16 cellular contexts compared by ENCODE assay signal in genomic region chr2:200929334-200930249, GRCh38. TPM values are rescaled to one million over a fixed set of nuclear protein-coding genes. Genes with fewer than 3 reads are reported as not detected.
DNase-seq lines count a peak whose midpoint lies in the region; ATAC-seq and TF ChIP-seq lines count a peak whose summit lies in the region.
"Had no signal": no experiment of that assay in that cellular context is flagged by ENCODE, and none has a peak within 500 bp of the region (broad histone marks: within the 10 kb centered on the region; RNA-seq: fewer than 3 reads in every experiment).

No MANE protein-coding gene starts in this region.

- H3K4me3 ChIP-seq in choroid plexus epithelial cell (ENCODE audit: low read depth, low read length): no peak overlapping the region
- H3K4me3 ChIP-seq: lower lobe of right lung, thoracic aorta had no signal

- ATAC-seq in activated T-cell treated with anti-CD3 and anti-CD28 coated beads, Interleukin-2, amount 50 U/mL, for 72 hours (replicated peaks in 1 of 2): peak; percentile 83 to 91
- ATAC-seq in GM21786 (IDR thresholded peaks at IDR 0.05; ENCODE audit: unreplicated experiment): no peak
- ATAC-seq in WTC11: no peak
- ATAC-seq: HCT116, lower lobe of right lung had no signal

- peak overlapping the region in 1 of 2 donors; percentile 4 for H3K4me3 Mint-ChIP-seq in activated T-cell treated with anti-CD3 and anti-CD28 coated beads, Interleukin-2, amount 50 U/mL, for 72 hours
- H3K4me3 Mint-ChIP-seq in osteocyte (ENCODE audit: unreplicated experiment): no peak overlapping the region
- no peak overlapping the region for H3K4me3 Mint-ChIP-seq in WTC11

- TF ChIP-seq CTCF in choroid plexus epithelial cell (conservative IDR thresholded peaks at IDR 0.05; ENCODE audit: low read depth, low read length): no peak
- TF ChIP-seq CTCF in osteocyte (IDR thresholded peaks at IDR 0.05): no peak
- TF ChIP-seq CTCF in WTC11 (IDR thresholded peaks at IDR 0.05): no peak

- peak overlapping the region; percentile 80 for H3K27ac Mint-ChIP-seq in activated T-cell treated with anti-CD3 and anti-CD28 coated beads, Interleukin-2, amount 50 U/mL, for 72 hours
- H3K27ac Mint-ChIP-seq in osteocyte (ENCODE audit: unreplicated experiment): peak overlapping the region; percentile 42
- no peak overlapping the region for H3K27ac Mint-ChIP-seq in WTC11

- peaks cover 2 to 19% of the 10 kb centered on the region in 2 donors for H3K36me3 Mint-ChIP-seq in activated T-cell treated with anti-CD3 and anti-CD28 coated beads, Interleukin-2, amount 50 U/mL, for 72 hours (ENCODE audit: insufficient read depth in 2 of 2)
- H3K36me3 Mint-ChIP-seq in osteocyte (ENCODE audit: unreplicated experiment): peaks cover 25% of the 10 kb centered on the region
- peaks cover 46% of the 10 kb centered on the region for H3K36me3 Mint-ChIP-seq in WTC11

- POLR2A ChIA-PET in WTC11 (lab: Charles Lee): no interaction called here

- DNase-seq in activated T-cell treated with anti-CD3 and anti-CD28 coated beads, Interleukin-2, amount 50 U/mL, for 72 hours: no peak
- no peak for DNase-seq in activated T-cell treated with anti-CD3 and anti-CD28 coated beads, Interleukin-2, amount 50 U/mL, for 1 hour
- DNase-seq in RPMI7951 (ENCODE audit: low read depth): peak; percentile 6
- DNase-seq in choroid plexus epithelial cell (ENCODE audit: low read depth): peak; percentile 13
- no peak for DNase-seq in osteocyte (ENCODE audit: extremely low spot score, unreplicated experiment)
- DNase-seq in T-helper 1 cell: no peak
- DNase-seq in WTC11 (ENCODE audit: low spot score): no peak
- DNase-seq: anterior cingulate cortex, dermis blood vessel endothelial cell, lower lobe of right lung, NCI-H526 treated with DMSO at 0.1 percent for 48 hours, nucleus accumbens, T1000 had no signal

- peaks cover 27% of the 10 kb centered on the region for H3K4me1 Mint-ChIP-seq in activated T-cell treated with anti-CD3 and anti-CD28 coated beads, Interleukin-2, amount 50 U/mL, for 72 hours (ENCODE audit: low read depth)
- peaks cover 11% of the 10 kb centered on the region for H3K4me1 Mint-ChIP-seq in osteocyte (ENCODE audit: unreplicated experiment)
- no peaks in the 10 kb centered on the region for H3K4me1 Mint-ChIP-seq in WTC11

- no peaks in the 10 kb centered on the region for H3K27me3 Mint-ChIP-seq in activated T-cell treated with anti-CD3 and anti-CD28 coated beads, Interleukin-2, amount 50 U/mL, for 72 hours (ENCODE audit: low read depth)
- H3K27me3 Mint-ChIP-seq in osteocyte (ENCODE audit: unreplicated experiment) (no peaks in the 10 kb centered on the region), WTC11 (ENCODE audit: low read depth) (no peaks in the 10 kb centered on the region)

- CTCF ChIA-PET in WTC11 (lab: Charles Lee): interaction anchor here (1.0 kb wide), 1 partner anchor 28 kb away, joined by 4 read pairs; no protein-coding TSS in a partner anchor

- H3K9me3 Mint-ChIP-seq in activated T-cell treated with anti-CD3 and anti-CD28 coated beads, Interleukin-2, amount 50 U/mL, for 72 hours: no peaks in the 10 kb centered on the region
- H3K9me3 Mint-ChIP-seq in osteocyte (ENCODE audit: unreplicated experiment) (no peaks in the 10 kb centered on the region), WTC11 (no peaks in the 10 kb centered on the region)

TF ChIP-seq in WTC11, 78 proteins besides CTCF, POLR2A, EP300 and RAD21 (continues in another document):
- no peak for TF ChIP-seq AR (CRISPR knock-in tag; IDR thresholded peaks at IDR 0.05)
- no peak for TF ChIP-seq JAZF1 (CRISPR knock-in tag; IDR thresholded peaks at IDR 0.05)
- TF ChIP-seq NFYB (CRISPR knock-in tag; conservative IDR thresholded peaks at IDR 0.05; ENCODE audit: low read depth): no peak
- TF ChIP-seq ZSCAN18 (CRISPR knock-in tag; IDR thresholded peaks at IDR 0.05): no peak
- TF ChIP-seq OVOL2 (CRISPR knock-in tag; IDR thresholded peaks at IDR 0.05; ENCODE audit: borderline replicate concordance): no peak
- no peak for TF ChIP-seq MYBL2 (CRISPR knock-in tag; IDR thresholded peaks at IDR 0.05)
- TF ChIP-seq ATF3 (CRISPR knock-in tag; conservative IDR thresholded peaks at IDR 0.05): no peak
- no peak for TF ChIP-seq ZNF281 (CRISPR knock-in tag; IDR thresholded peaks at IDR 0.05)
- no peak for TF ChIP-seq CDX4 (CRISPR knock-in tag; IDR thresholded peaks at IDR 0.05; ENCODE audit: borderline replicate concordance)
- TF ChIP-seq MXD4 (CRISPR knock-in tag; IDR thresholded peaks at IDR 0.05; ENCODE audit: borderline replicate concordance): no peak
- TF ChIP-seq IRF2 (CRISPR knock-in tag; IDR thresholded peaks at IDR 0.05; ENCODE audit: borderline replicate concordance, low read depth): no peak
- no peak for TF ChIP-seq ESRRA (CRISPR knock-in tag; IDR thresholded peaks at IDR 0.05; ENCODE audit: borderline replicate concordance)
- no peak for TF ChIP-seq ELF4 (CRISPR knock-in tag; IDR thresholded peaks at IDR 0.05; ENCODE audit: low read depth)

RNA-seq across cellular contexts. Expression of gene ORC2, which starts 33.9 kb away (rescaled TPM):
- 10 to 100 TPM; 56.9 to 60.2 TPM for total RNA-seq in activated T-cell treated with anti-CD3 and anti-CD28 coated beads, Interleukin-2, amount 50 U/mL, for 72 hours
- 16.8 and 17.1 TPM in 2 replicates for total RNA-seq in RPMI7951 (2014; rRNA removed; shearing (Covaris generic))
- total RNA-seq in osteocyte: 24.0 and 25.5 TPM in 2 replicates
- 54.9 to 57.9 TPM (median 56.0 TPM) in 3 replicates for total RNA-seq in WTC11 (2021)

RNA-seq across cellular contexts. Expression of gene NIF3L1, which starts 40.4 kb away (rescaled TPM):
- 10 to 100 TPM; 40.0 to 44.9 TPM for total RNA-seq in activated T-cell treated with anti-CD3 and anti-CD28 coated beads, Interleukin-2, amount 50 U/mL, for 72 hours
- total RNA-seq in RPMI7951 (2014; rRNA removed; shearing (Covaris generic)): 91.8 and 107 TPM in 2 replicates
- total RNA-seq in osteocyte: 22.6 and 23.1 TPM in 2 replicates
- 49.1 to 51.2 TPM (median 50.6 TPM) in 3 replicates for total RNA-seq in WTC11 (2021)

RNA-seq across cellular contexts. Expression of gene PPIL3, which starts 40.7 kb away (rescaled TPM):
- total RNA-seq in activated T-cell treated with anti-CD3 and anti-CD28 coated beads, Interleukin-2, amount 50 U/mL, for 72 hours: 10 to 100 TPM; 72.5 to 84.6 TPM
- 43.8 and 71.6 TPM in 2 replicates for total RNA-seq in RPMI7951 (2014; rRNA removed; shearing (Covaris generic))
- total RNA-seq in osteocyte (49.7 and 50.8 TPM in 2 replicates), WTC11 (2021) (39.3 to 51.8 TPM (median 49.9 TPM) in 3 replicates)

Comparison
In these comparisons a context has a peak if more than half of its experiments do, and no peak if none do; other contexts are left out.
1. ATAC-seq: peak in activated T-cell treated with anti-CD3 and anti-CD28 coated beads, Interleukin-2, amount 50 U/mL, for 72 hours (2 of 2); none in GM21786 (single experiment) and WTC11 (single experiment).
2. DNase-seq: peak in RPMI7951 (single experiment) and choroid plexus epithelial cell (single experiment); none in activated T-cell treated with anti-CD3 and anti-CD28 coated beads, Interleukin-2, amount 50 U/mL, for 72 hours (0 of 2), activated T-cell treated with anti-CD3 and anti-CD28 coated beads, Interleukin-2, amount 50 U/mL, for 1 hour (single experiment), osteocyte (single experiment), T-helper 1 cell (0 of 5) and WTC11 (single experiment).